9 cellular contexts compared by ENCODE assay signal in genomic region chr16:3961449-3961849, GRCh38.
A peak's percentile ranks its signal among the peaks of the same experiment; 100 is the strongest.
DNase-seq lines count a peak whose midpoint lies in the region; ATAC-seq and TF ChIP-seq lines count a peak whose summit lies in the region.
"Had no signal": no experiment of that assay in that cellular context is flagged by ENCODE, and none has a peak within 500 bp of the region (broad histone marks: within the 10 kb centered on the region; RNA-seq: fewer than 3 reads in every experiment).

No MANE protein-coding gene starts in this region.

- peaks cover 9% of the 10 kb centered on the region for H3K9me3 Mint-ChIP-seq in activated naive CD8-positive, alpha-beta T cell treated with anti-CD3 and anti-CD28 coated beads for 36 hours
- peaks cover 7% of the 10 kb centered on the region for H3K9me3 Mint-ChIP-seq in activated naive CD8-positive, alpha-beta T cell treated with anti-CD3 and anti-CD28 coated beads, Interleukin-2, amount 50 U/mL, for 24 hours
- H3K9me3 Mint-ChIP-seq: H9 had no signal

- H3K36me3 Mint-ChIP-seq in activated naive CD8-positive, alpha-beta T cell treated with anti-CD3 and anti-CD28 coated beads for 36 hours: peaks cover 9% of the 10 kb centered on the region
- peaks cover 3% of the 10 kb centered on the region for H3K36me3 Mint-ChIP-seq in activated naive CD8-positive, alpha-beta T cell treated with anti-CD3 and anti-CD28 coated beads, Interleukin-2, amount 50 U/mL, for 24 hours (ENCODE audit: low read depth)

- no peak for ATAC-seq in activated naive CD8-positive, alpha-beta T cell treated with anti-CD3 and anti-CD28 coated beads, Interleukin-2, amount 50 U/mL, for 24 hours
- ATAC-seq in upper lobe of right lung: no peak
- ATAC-seq in GM18909 (IDR thresholded peaks at IDR 0.05; ENCODE audit: poor library complexity, unreplicated experiment): no peak

- H3K27me3 ChIP-seq in ascending aorta (no peaks in the 10 kb centered on the region), upper lobe of right lung (no peaks in the 10 kb centered on the region)

- H3K36me3 ChIP-seq in ascending aorta (peaks cover 6 to 12% of the 10 kb centered on the region in 2 donors), upper lobe of right lung (peaks cover 11% of the 10 kb centered on the region)

- peaks cover 16% of the 10 kb centered on the region for H3K27me3 Mint-ChIP-seq in activated naive CD8-positive, alpha-beta T cell treated with anti-CD3 and anti-CD28 coated beads for 36 hours
- H3K27me3 Mint-ChIP-seq in activated naive CD8-positive, alpha-beta T cell treated with anti-CD3 and anti-CD28 coated beads, Interleukin-2, amount 50 U/mL, for 24 hours: peaks cover 11% of the 10 kb centered on the region

- peak overlapping the region; percentile 41 to 59 for H3K4me3 ChIP-seq in ascending aorta
- H3K4me3 ChIP-seq in upper lobe of right lung: peak overlapping the region; percentile 47

- TF ChIP-seq CTCF in ascending aorta (IDR thresholded peaks at IDR 0.05) (no peak), upper lobe of right lung (IDR thresholded peaks at IDR 0.05) (no peak)

- H3K9me3 ChIP-seq in ascending aorta (no peaks in the 10 kb centered on the region), upper lobe of right lung (no peaks in the 10 kb centered on the region)

- no peak for DNase-seq in activated naive CD8-positive, alpha-beta T cell treated with anti-CD3 and anti-CD28 coated beads for 36 hours
- DNase-seq in activated naive CD8-positive, alpha-beta T cell treated with anti-CD3 and anti-CD28 coated beads, Interleukin-2, amount 50 U/mL, for 24 hours: no peak
- DNase-seq in ascending aorta (ENCODE audit: low spot score in 2 of 2) (no peak), left kidney (ENCODE audit: low read depth, low spot score) (peak; percentile 47), upper lobe of right lung (no peak), D341Med (ENCODE audit: low spot score) (no peak)
- no peak for DNase-seq in activated naive CD4-positive, alpha-beta T cell treated with anti-CD3 and anti-CD28 coated beads, Interleukin-2, amount 50 U/mL, for 16 hours
- DNase-seq: H9 had no signal

- H3K4me3 Mint-ChIP-seq in activated naive CD8-positive, alpha-beta T cell treated with anti-CD3 and anti-CD28 coated beads for 36 hours: peak overlapping the region; percentile 70
- no peak overlapping the region for H3K4me3 Mint-ChIP-seq in activated naive CD8-positive, alpha-beta T cell treated with anti-CD3 and anti-CD28 coated beads, Interleukin-2, amount 50 U/mL, for 24 hours
- H3K4me3 Mint-ChIP-seq: H9 had no signal

- H3K27ac Mint-ChIP-seq in activated naive CD8-positive, alpha-beta T cell treated with anti-CD3 and anti-CD28 coated beads for 36 hours: no peak overlapping the region
- H3K27ac Mint-ChIP-seq in activated naive CD8-positive, alpha-beta T cell treated with anti-CD3 and anti-CD28 coated beads, Interleukin-2, amount 50 U/mL, for 24 hours: no peak overlapping the region

- H3K4me1 ChIP-seq in ascending aorta (peaks cover 0 to 14% of the 10 kb centered on the region in 2 donors), upper lobe of right lung (peaks cover 33% of the 10 kb centered on the region)

- intact Hi-C loops in ascending aorta (cut with DNase I) (no loop called here), upper lobe of right lung (cut with DNase I) (no loop called here)

- peaks cover 14% of the 10 kb centered on the region for H3K4me1 Mint-ChIP-seq in activated naive CD8-positive, alpha-beta T cell treated with anti-CD3 and anti-CD28 coated beads for 36 hours
- H3K4me1 Mint-ChIP-seq in activated naive CD8-positive, alpha-beta T cell treated with anti-CD3 and anti-CD28 coated beads, Interleukin-2, amount 50 U/mL, for 24 hours: peaks cover 30% of the 10 kb centered on the region

- H3K27ac ChIP-seq in ascending aorta (peak overlapping the region; percentile 64 to 71), upper lobe of right lung (peak overlapping the region; percentile 79)
